In genomic region chr6:166572370-166573261, GRCh38 we compare ENCODE assay signal across 9 cellular contexts. TPM values are rescaled to one million over a fixed set of nuclear protein-coding genes. Genes with fewer than 3 reads are reported as not detected.
A peak's percentile ranks its signal among the peaks of the same experiment; 100 is the strongest.
DNase-seq lines count a peak whose midpoint lies in the region; ATAC-seq and TF ChIP-seq lines count a peak whose summit lies in the region.
"Had no signal": no experiment of that assay in that cellular context is flagged by ENCODE, and none has a peak within 500 bp of the region (broad histone marks: within the 10 kb centered on the region; RNA-seq: fewer than 3 reads in every experiment).

No MANE protein-coding gene starts in this region.

- intact Hi-C loops in Right ventricle myocardium superior (cut with DNase I) = loop anchor here (5.0 kb wide), 1 partner anchor 50 kb away; no protein-coding TSS in a partner anchor
- intact Hi-C loops in left cardiac atrium (cut with DNase I) = no loop called here
- intact Hi-C loops in vagina (cut with DNase I) = no loop called here

- no peaks in the 10 kb centered on the region for H3K27me3 ChIP-seq in brain microvascular endothelial cell (replicated peaks)
- no peaks in the 10 kb centered on the region for H3K27me3 ChIP-seq in vagina

- H3K4me3 ChIP-seq in brain microvascular endothelial cell (ENCODE audit: low read depth, low read length) = no peak overlapping the region
- no peak overlapping the region for H3K4me3 ChIP-seq in vagina

- H3K36me3 ChIP-seq in brain microvascular endothelial cell (replicated peaks) = no peaks in the 10 kb centered on the region
- H3K36me3 ChIP-seq in vagina = no peaks in the 10 kb centered on the region

- in situ Hi-C loops in brain microvascular endothelial cell (cut with HindIII; ENCODE audit: low pct_ligation_motif_present, low sequenced_read_pairs) = no loop called here

- peaks cover 9% of the 10 kb centered on the region for H3K4me1 ChIP-seq in vagina

- ATAC-seq in Right ventricle myocardium superior (ENCODE audit: poor library complexity) (peak; percentile 52), left cardiac atrium (no peak), left lobe of liver (peak; percentile 84), GM19324 (IDR thresholded peaks at IDR 0.05; ENCODE audit: low FRiP score, unreplicated experiment) (no peak), HG03045 (IDR thresholded peaks at IDR 0.05; ENCODE audit: unreplicated experiment) (no peak)

- no peak for TF ChIP-seq POLR2A in vagina (IDR thresholded peaks at IDR 0.05)

- TF ChIP-seq CTCF in brain microvascular endothelial cell (IDR thresholded peaks at IDR 0.05; ENCODE audit: low read depth, low read length, missing control alignments) (peak; percentile 8), vagina (IDR thresholded peaks at IDR 0.05) (no peak)

- no peak for DNase-seq in Right ventricle myocardium superior
- no peak for DNase-seq in left cardiac atrium
- DNase-seq in brain microvascular endothelial cell = peak; percentile 85
- DNase-seq in left lobe of liver (ENCODE audit: low spot score) = no peak
- no peak for DNase-seq in vagina (ENCODE audit: extremely low spot score in 2 of 2)
- no peak for DNase-seq in NCI-H748 treated with DMSO at 0.1 percent for 48 hours (lab: John Stamatoyannopoulos, UW)
- DNase-seq: NCI-H1930 had no signal

- H3K9me3 ChIP-seq in vagina = no peaks in the 10 kb centered on the region

- peak overlapping the region; percentile 70 for H3K27ac ChIP-seq in brain microvascular endothelial cell
- peak overlapping the region; percentile 17 for H3K27ac ChIP-seq in vagina

RNA-seq across cellular contexts. Expression of gene RAMACL, which starts 13.9 kb away (rescaled TPM):
- total RNA-seq in Right ventricle myocardium superior (1.3 TPM), left cardiac atrium (1 to 10 TPM in 1 of 2 donors, under 1 TPM in 1; 0.71 to 1.6 TPM), left lobe of liver (0.28 TPM), vagina (2.2 TPM)

RNA-seq across cellular contexts. Expression of gene RPS6KA2, which starts 54.4 kb away (rescaled TPM):
- total RNA-seq in Right ventricle myocardium superior (50.2 TPM), left cardiac atrium (10 to 100 TPM; 59.6 to 95.7 TPM), left lobe of liver (12.4 TPM), vagina (65.1 TPM)

Comparison
In these comparisons a context has a peak if more than half of its experiments do, and no peak if none do; other contexts are left out.
1. ATAC-seq: peak in Right ventricle myocardium superior (single experiment) and left lobe of liver (single experiment); none in left cardiac atrium (0 of 2), GM19324 (single experiment) and HG03045 (single experiment).